In genomic region chr16:77759821-77760220, GRCh38 we compare ENCODE assay signal across 17 cellular contexts. TPM values are rescaled to one million over a fixed set of nuclear protein-coding genes. Genes with fewer than 3 reads are reported as not detected.
A peak's percentile ranks its signal among the peaks of the same experiment; 100 is the strongest.
DNase-seq lines count a peak whose midpoint lies in the region; ATAC-seq and TF ChIP-seq lines count a peak whose summit lies in the region.
"Had no signal": no experiment of that assay in that cellular context is flagged by ENCODE, and none has a peak within 500 bp of the region (broad histone marks: within the 10 kb centered on the region; RNA-seq: fewer than 3 reads in every experiment).

No MANE protein-coding gene starts in this region.

- no peak overlapping the region for H3K27ac Mint-ChIP-seq in activated naive CD8-positive, alpha-beta T cell treated with anti-CD3 and anti-CD28 coated beads for 36 hours

- no peaks in the 10 kb centered on the region for H3K27me3 ChIP-seq in heart right ventricle
- H3K27me3 ChIP-seq in suprapubic skin: no peaks in the 10 kb centered on the region
- H3K27me3 ChIP-seq: SJSA1 had no signal

- no peak for ATAC-seq in heart right ventricle

- no peaks in the 10 kb centered on the region for H3K36me3 Mint-ChIP-seq in activated naive CD8-positive, alpha-beta T cell treated with anti-CD3 and anti-CD28 coated beads for 36 hours

- TF ChIP-seq POLR2A in suprapubic skin (IDR thresholded peaks at IDR 0.05): no peak

- H3K4me3 ChIP-seq in heart right ventricle (no peak overlapping the region), suprapubic skin (no peak overlapping the region)
- H3K4me3 ChIP-seq: SJSA1 had no signal

- intact Hi-C loops in heart right ventricle (cut with DNase I): no loop called here

- TF ChIP-seq EP300 in suprapubic skin (IDR thresholded peaks at IDR 0.05): no peak

- TF ChIP-seq CTCF in heart right ventricle (IDR thresholded peaks at IDR 0.05): no peak
- no peak for TF ChIP-seq CTCF in suprapubic skin (IDR thresholded peaks at IDR 0.05)

- peaks cover 0 to 8% (median 3%) of the 10 kb centered on the region in 9 donors for H3K4me1 ChIP-seq in heart right ventricle
- peaks cover 9% of the 10 kb centered on the region for H3K4me1 ChIP-seq in suprapubic skin
- H3K4me1 ChIP-seq: SJSA1 had no signal

- H3K9me3 ChIP-seq in heart right ventricle (no peaks in the 10 kb centered on the region), suprapubic skin (no peaks in the 10 kb centered on the region)
- H3K9me3 ChIP-seq: SJSA1 had no signal

- H3K4me1 Mint-ChIP-seq in activated naive CD8-positive, alpha-beta T cell treated with anti-CD3 and anti-CD28 coated beads for 36 hours: no peaks in the 10 kb centered on the region

- H3K36me3 ChIP-seq in heart right ventricle: no peaks in the 10 kb centered on the region
- H3K36me3 ChIP-seq in suprapubic skin: no peaks in the 10 kb centered on the region
- H3K36me3 ChIP-seq: SJSA1 had no signal

- H3K9me3 Mint-ChIP-seq in activated naive CD8-positive, alpha-beta T cell treated with anti-CD3 and anti-CD28 coated beads for 36 hours: no peaks in the 10 kb centered on the region

- 54 to 62% methylated on average over 3 of the region's 3 CpGs for WGBS in heart right ventricle, 2 donors
- whole genome bisulfite sequencing in suprapubic skin: 64% methylated on average over 3 of the region's 3 CpGs

- H3K27me3 Mint-ChIP-seq in activated naive CD8-positive, alpha-beta T cell treated with anti-CD3 and anti-CD28 coated beads for 36 hours: peaks cover 3% of the 10 kb centered on the region

- H3K27ac ChIP-seq in heart right ventricle (no peak overlapping the region), suprapubic skin (no peak overlapping the region)
- H3K27ac ChIP-seq: C4-2B, SJSA1 had no signal

- H3K4me3 Mint-ChIP-seq in activated naive CD8-positive, alpha-beta T cell treated with anti-CD3 and anti-CD28 coated beads for 36 hours: no peak overlapping the region

- peak; percentile 38 for DNase-seq in AG08395 (ENCODE audit: low spot score)
- DNase-seq in MV-4-11 (lab: John Stamatoyannopoulos, UW): peak; percentile 24
- DNase-seq in amniotic epithelial cell (ENCODE audit: low read depth): peak; percentile 52
- DNase-seq in iris pigment epithelial cell (ENCODE audit: low read depth): peak; percentile 58
- DNase-seq in cerebellar cortex (ENCODE audit: low spot score): no peak
- DNase-seq in activated naive CD8-positive, alpha-beta T cell treated with anti-CD3 and anti-CD28 coated beads for 36 hours: no peak
- DNase-seq in heart right ventricle: no peak
- DNase-seq in suprapubic skin (ENCODE audit: low spot score in 2 of 2): no peak
- DNase-seq: COR-L47, DMS153, KG1, NCI-H1417 treated with DMSO at 0.1 percent for 48 hours, NCI-H2029 treated with DMSO at 0.1 percent for 48 hours, NCI-H510A treated with DMSO at 0.1 percent for 48 hours had no signal

RNA-seq across cellular contexts. Expression of gene VAT1L, which starts 28.5 kb away (rescaled TPM):
- not detected for total RNA-seq in activated naive CD8-positive, alpha-beta T cell treated with anti-CD3 and anti-CD28 coated beads for 36 hours
- 10 to 100 TPM in 9 of 10 donors, 1 to 10 TPM in 1; 7.3 to 61.0 (median 28.0) TPM for total RNA-seq in heart right ventricle
- 1 to 10 TPM in 1 of 2 donors, under 1 TPM in 1; 0.19 to 4.2 TPM for polyA plus RNA-seq in heart right ventricle
- under 1 TPM in 1 of 4 donors, not detected in 3; 0.15 TPM for total RNA-seq in suprapubic skin
- total RNA-seq: A172 had no signal

RNA-seq across cellular contexts. Expression of gene NUDT7, which starts 37.5 kb away (rescaled TPM):
- total RNA-seq in activated naive CD8-positive, alpha-beta T cell treated with anti-CD3 and anti-CD28 coated beads for 36 hours: 1 to 10 TPM; 4.3 to 5.5 TPM
- total RNA-seq in heart right ventricle (10 to 100 TPM; 29.5 to 75.7 (median 55.2) TPM), suprapubic skin (10 to 100 TPM in 3 of 4 donors, 1 to 10 TPM in 1; 7.6 to 16.1 (median 12.8) TPM)
- 10 to 100 TPM; 10.3 to 39.5 TPM for polyA plus RNA-seq in heart right ventricle

Comparison
In these comparisons a context has a peak if more than half of its experiments do, and no peak if none do; other contexts are left out.
1. DNase-seq: peak in AG08395 (single experiment), MV-4-11 (single experiment), amniotic epithelial cell (single experiment) and iris pigment epithelial cell (single experiment); none in cerebellar cortex (single experiment), activated naive CD8-positive, alpha-beta T cell treated with anti-CD3 and anti-CD28 coated beads for 36 hours (single experiment), heart right ventricle (0 of 2) and suprapubic skin (0 of 2).
2. RNA of gene VAT1L, which starts 28.5 kb away (total RNA-seq): 7.3 to 61.0 TPM in heart right ventricle; 0.15 TPM in suprapubic skin and not detected in activated naive CD8-positive, alpha-beta T cell treated with anti-CD3 and anti-CD28 coated beads for 36 hours; every median in the first group is over 4 times any median in the second.